23 cellular contexts compared by ENCODE assay signal in genomic region chr6:38755207-38755606, GRCh38. TPM values are rescaled to one million over a fixed set of nuclear protein-coding genes. Genes with fewer than 3 reads are reported as not detected.
DNase-seq lines count a peak whose midpoint lies in the region; ATAC-seq, FAIRE-seq and TF ChIP-seq lines count a peak whose summit lies in the region.
"Had no signal": no experiment of that assay in that cellular context is flagged by ENCODE, and none has a peak within 500 bp of the region (broad histone marks: within the 10 kb centered on the region; RNA-seq: fewer than 3 reads in every experiment).

No MANE protein-coding gene starts in this region.

- H3K9me3 ChIP-seq in PC-9 (ENCODE audit: insufficient read depth, low read depth): peaks cover 5% of the 10 kb centered on the region; the same call in 1 of the 2 replicates
- H3K9me3 ChIP-seq in keratinocyte (ENCODE audit: control insufficient read depth, low read depth, low read length): no peaks in the 10 kb centered on the region
- H3K9me3 ChIP-seq in upper lobe of right lung: no peaks in the 10 kb centered on the region
- H3K9me3 ChIP-seq: transverse colon had no signal

- H2AFZ ChIP-seq in PC-9: peak overlapping the region; percentile 74; the same call in 1 of the 2 replicates
- peak overlapping the region; percentile 21 for H2AFZ ChIP-seq in keratinocyte (ENCODE audit: control insufficient read depth, low read length)
- H2AFZ ChIP-seq: GM23248 had no signal

- peaks cover 30% of the 10 kb centered on the region for H3F3A ChIP-seq in PC-9 (ENCODE audit: insufficient read depth, low read depth)

- H3K36me3 Mint-ChIP-seq in activated naive CD4-positive, alpha-beta T cell treated with anti-CD3 and anti-CD28 coated beads, Interleukin-2, amount 50 U/mL, for 24 hours: no peaks in the 10 kb centered on the region
- no peaks in the 10 kb centered on the region for H3K36me3 Mint-ChIP-seq in HFFc6 (ENCODE audit: low read depth)
- H3K36me3 Mint-ChIP-seq: CD4-positive, CD25-positive, alpha-beta regulatory T cell had no signal

- H3K4me2 ChIP-seq in PC-9 (peak overlapping the region; percentile 84), keratinocyte (ENCODE audit: control insufficient read depth, extremely low read depth, insufficient read depth, low read depth, low read length) (peak overlapping the region; percentile 60)

- no peaks in the 10 kb centered on the region for H3K9me3 Mint-ChIP-seq in activated naive CD4-positive, alpha-beta T cell treated with anti-CD3 and anti-CD28 coated beads, Interleukin-2, amount 50 U/mL, for 24 hours
- no peaks in the 10 kb centered on the region for H3K9me3 Mint-ChIP-seq in HFFc6

- H3K27me3 Mint-ChIP-seq in activated naive CD4-positive, alpha-beta T cell treated with anti-CD3 and anti-CD28 coated beads, Interleukin-2, amount 50 U/mL, for 24 hours: peaks cover 2% of the 10 kb centered on the region
- peaks cover 3% of the 10 kb centered on the region for H3K27me3 Mint-ChIP-seq in HFFc6 (ENCODE audit: insufficient read depth)

- intact Hi-C loops in PC-9 (cut with micrococcal nuclease; ENCODE audit: unreplicated experiment) (no loop called here), upper lobe of right lung (cut with DNase I) (no loop called here), cardiac septum (cut with DNase I) (no loop called here)

- peak; percentile 52 for ATAC-seq in upper lobe of right lung
- ATAC-seq: left colon, Panc1, SK-N-SH treated with all-trans-retinoic acid at 6 μM for 48 hours had no signal

- H3K36me3 ChIP-seq in PC-9 (ENCODE audit: low read depth): no peaks in the 10 kb centered on the region
- H3K36me3 ChIP-seq in keratinocyte (ENCODE audit: control insufficient read depth in 2 of 2, extremely low read depth in 1 of 2, insufficient read depth in 2 of 2, low read length in 2 of 2): no peaks in the 10 kb centered on the region
- H3K36me3 ChIP-seq in upper lobe of right lung: no peaks in the 10 kb centered on the region
- H3K36me3 ChIP-seq: transverse colon had no signal

- no peak for DNase-seq in activated naive CD4-positive, alpha-beta T cell treated with anti-CD3 and anti-CD28 coated beads, Interleukin-2, amount 50 U/mL, for 16 hours
- DNase-seq in PC-9: peak in 1 of 2 experiments; percentile 98
- DNase-seq in keratinocyte (ENCODE audit: low read depth, low spot score): peak; percentile 30
- DNase-seq in upper lobe of right lung: no peak
- DNase-seq in cardiac septum (ENCODE audit: low spot score): no peak
- DNase-seq in EL: no peak
- DNase-seq in HFFc6: no peak
- DNase-seq: activated CD4-positive, alpha-beta T cell treated with anti-CD3 and anti-CD28 coated beads for 4 hours; CD4-positive, CD25-positive, alpha-beta regulatory T cell; foreskin fibroblast; GM23248; left colon; MM.1S; NCI-H187 treated with DMSO at 0.1 percent for 48 hours; NCI-H748 treated with DMSO at 0.1 percent for 48 hours; stimulated activated naive CD4-positive, alpha-beta T cell; T1000; transverse colon had no signal

- H4K20me1 ChIP-seq in PC-9 (ENCODE audit: insufficient read depth): no peaks in the 10 kb centered on the region
- no peaks in the 10 kb centered on the region for H4K20me1 ChIP-seq in keratinocyte (ENCODE audit: control insufficient read depth, extremely low read depth, insufficient read depth, low read length)

- no TSS peak for BruUV-seq in PC-9 (replicated peaks; lab: Mats Ljungman, UMichigan)

- CTCF ChIA-PET in PC-9 (lab: Charles Lee): interaction anchor here (0.6 kb wide), 1 partner anchor 52 kb away, joined by 8 read pairs; no protein-coding TSS in a partner anchor

- H3K4me1 Mint-ChIP-seq in activated naive CD4-positive, alpha-beta T cell treated with anti-CD3 and anti-CD28 coated beads, Interleukin-2, amount 50 U/mL, for 24 hours: peaks cover 27% of the 10 kb centered on the region
- H3K4me1 Mint-ChIP-seq in HFFc6 (ENCODE audit: low read depth): no peaks in the 10 kb centered on the region
- H3K4me1 Mint-ChIP-seq: CD4-positive, CD25-positive, alpha-beta regulatory T cell had no signal

- H3K27ac ChIP-seq in PC-9 (peak overlapping the region; percentile 100), keratinocyte (ENCODE audit: control insufficient read depth, insufficient read depth, low read length) (peak overlapping the region; percentile 92), upper lobe of right lung (no peak overlapping the region)
- H3K27ac ChIP-seq: coronary artery, GM23248, transverse colon had no signal

- POLR2A ChIA-PET in PC-9 (lab: Charles Lee; ENCODE audit: unreplicated experiment): interaction anchor here (0.5 kb wide), 1 partner anchor 1341 kb away, joined by 4 read pairs; no protein-coding TSS in a partner anchor

- H3K9ac ChIP-seq in keratinocyte (ENCODE audit: control insufficient read depth, extremely low read depth, insufficient read depth, low read length): peak overlapping the region; percentile 53
- H3K9ac ChIP-seq: GM23248 had no signal

- peak overlapping the region; percentile 56 for H3K27ac Mint-ChIP-seq in activated naive CD4-positive, alpha-beta T cell treated with anti-CD3 and anti-CD28 coated beads, Interleukin-2, amount 50 U/mL, for 24 hours
- H3K27ac Mint-ChIP-seq in HFFc6: no peak overlapping the region
- H3K27ac Mint-ChIP-seq: CD4-positive, CD25-positive, alpha-beta regulatory T cell had no signal

- no peaks in the 10 kb centered on the region for H3K27me3 ChIP-seq in PC-9 (ENCODE audit: insufficient read depth, low read depth)
- no peaks in the 10 kb centered on the region for H3K27me3 ChIP-seq in keratinocyte (ENCODE audit: control insufficient read depth, extremely low read depth, insufficient read depth, low read length)
- no peaks in the 10 kb centered on the region for H3K27me3 ChIP-seq in upper lobe of right lung
- H3K27me3 ChIP-seq: transverse colon had no signal

- dilution Hi-C loops in keratinocyte (cut with MboI; ENCODE audit: extremely low pct_ligation_motif_present, low sequenced_read_pairs): no loop called here

- 0 out of 2 replicates have a peak, but pooled peaks cover 5% of the 10 kb centered on the region for H3K9me2 ChIP-seq in PC-9 (ENCODE audit: insufficient read depth)

- peak; percentile 84 for FAIRE-seq in keratinocyte (lab: Jason Lieb, UNC)
- FAIRE-seq: GM18507 had no signal

- H3K4me3 ChIP-seq in PC-9: peak overlapping the region; percentile 44; the same call in 1 of the 2 replicates
- H3K4me3 ChIP-seq in keratinocyte (ENCODE audit: control insufficient read depth in 2 of 3, extremely low read depth in 1 of 3, insufficient read depth in 2 of 3, low read depth in 1 of 3, low read length in 3 of 3): peak overlapping the region in 1 of 3 experiments; percentile 14
- no peak overlapping the region for H3K4me3 ChIP-seq in upper lobe of right lung
- H3K4me3 ChIP-seq: coronary artery, GM23248, transverse colon had no signal

- peak overlapping the region; percentile 1 for H3K4me3 Mint-ChIP-seq in activated naive CD4-positive, alpha-beta T cell treated with anti-CD3 and anti-CD28 coated beads, Interleukin-2, amount 50 U/mL, for 24 hours
- H3K4me3 Mint-ChIP-seq in HFFc6: no peak overlapping the region
- H3K4me3 Mint-ChIP-seq: CD4-positive, CD25-positive, alpha-beta regulatory T cell had no signal

- no peaks in the 10 kb centered on the region for H3K79me2 ChIP-seq in PC-9 (ENCODE audit: low read depth)
- H3K79me2 ChIP-seq in keratinocyte (ENCODE audit: control insufficient read depth, insufficient read depth, low read length): no peaks in the 10 kb centered on the region

- H3K9me1 ChIP-seq in keratinocyte (ENCODE audit: control insufficient read depth, extremely low read depth, insufficient read depth, low read length): no peaks in the 10 kb centered on the region

- no peak for TF ChIP-seq CTCF in PC-9 (conservative IDR thresholded peaks at IDR 0.05)
- TF ChIP-seq CTCF in keratinocyte (optimal IDR thresholded peaks at IDR 0.05 in 1 of 3, IDR thresholded peaks at IDR 0.05 in 1 of 3, conservative IDR thresholded peaks at IDR 0.05 in 1 of 3; ENCODE audit: extremely low read depth in 1 of 3, insufficient read depth in 2 of 3, low read length in 3 of 3): no peak
- TF ChIP-seq CTCF in upper lobe of right lung (IDR thresholded peaks at IDR 0.05): no peak
- no peak for TF ChIP-seq CTCF in HFFc6 (IDR thresholded peaks at IDR 0.05)

- H3K4me1 ChIP-seq in PC-9 (replicated peaks; ENCODE audit: insufficient read depth) (peaks cover 37% of the 10 kb centered on the region), keratinocyte (ENCODE audit: control insufficient read depth, extremely low read depth, insufficient read depth, low read length) (peaks cover 16% of the 10 kb centered on the region), upper lobe of right lung (no peaks in the 10 kb centered on the region)

RNA-seq across cellular contexts. Expression of gene DNAH8, which starts 40.1 kb away (rescaled TPM):
- total RNA-seq in PC-9 (2021) (not detected in 2 replicates), upper lobe of right lung (0.17 TPM), cardiac septum (0.03 TPM)
- polyA plus RNA-seq in keratinocyte: under 0.01 to 0.01 TPM (median 0.01 TPM) in 3 replicates
- polyA plus RNA-seq in keratinocyte (2011; ENCODE audit: low read depth): not detected
- polyA plus RNA-seq in keratinocyte (2011; cell fraction: cytosol; rRNA removed): under 0.01 TPM in 2 replicates
- polyA plus RNA-seq in keratinocyte (2011; cell fraction: nucleus; rRNA removed): 0.03 and 0.04 TPM in 2 replicates
- polyA plus RNA-seq in keratinocyte (2012; ENCODE audit: low replicate concordance): 0.14 TPM in 1 of 2 replicates, not detected in the other
- under 0.01 TPM in 1 of 3 replicates, not detected in the others for polyA minus RNA-seq in keratinocyte
- polyA minus RNA-seq in keratinocyte (2011; cell fraction: cytosol; rRNA and poly(A)+ RNA removed): not detected
- polyA minus RNA-seq in keratinocyte (2011; cell fraction: nucleus; rRNA and poly(A)+ RNA removed): under 0.01 TPM in 1 of 2 replicates, not detected in the other
- total RNA-seq in HFFc6 (2021; fragmentation: NEBNext Ultra II Directional; extraction: Animal tissue kit (Norgen Biotek cat#: 25700)): not detected
- total RNA-seq: GM23248, left colon had no signal
- polyA plus RNA-seq: GM23248 had no signal

RNA-seq across cellular contexts. Expression of gene GLO1, which starts 52.3 kb away (rescaled TPM):
- total RNA-seq in PC-9 (2021): 77.1 and 118 TPM in 2 replicates
- polyA plus RNA-seq in keratinocyte: 201 to 301 TPM (median 210 TPM) in 3 replicates
- polyA plus RNA-seq in keratinocyte (2011; ENCODE audit: low read depth): 50.6 TPM
- polyA plus RNA-seq in keratinocyte (2011; cell fraction: cytosol; rRNA removed): 200 and 342 TPM in 2 replicates
- polyA plus RNA-seq in keratinocyte (2011; cell fraction: nucleus; rRNA removed): 92.1 and 104 TPM in 2 replicates
- polyA plus RNA-seq in keratinocyte (2012; ENCODE audit: low replicate concordance): 116 and 221 TPM in 2 replicates
- polyA minus RNA-seq in keratinocyte: 19.5 to 116 TPM (median 83.1 TPM) in 3 replicates
- 143 TPM for polyA minus RNA-seq in keratinocyte (2011; cell fraction: cytosol; rRNA and poly(A)+ RNA removed)
- 32.5 and 60.0 TPM in 2 replicates for polyA minus RNA-seq in keratinocyte (2011; cell fraction: nucleus; rRNA and poly(A)+ RNA removed)
- 91.4 TPM for total RNA-seq in upper lobe of right lung
- total RNA-seq in cardiac septum: 70.3 TPM
- 100 to 1,000 TPM in 3 of 6 experiments, 10 to 100 TPM in 3; 89.2 to 113 (median 99.2) TPM for total RNA-seq in HFFc6 (2021; fragmentation: NEBNext Ultra II Directional; extraction: Animal tissue kit (Norgen Biotek cat#: 25700))
